Comparison of ENCODE assay signal across 8 cellular contexts in genomic region chr1:243850368-243851128, GRCh38. TPM values are rescaled to one million over a fixed set of nuclear protein-coding genes. Genes with fewer than 3 reads are reported as not detected.
DNase-seq lines count a peak whose midpoint lies in the region; ATAC-seq and TF ChIP-seq lines count a peak whose summit lies in the region.

No MANE protein-coding gene starts in this region.

- H3K4me3 Mint-ChIP-seq in naive thymus-derived CD8-positive, alpha-beta T cell: peak overlapping the region; percentile 86 to 96 (median 94)
- peak overlapping the region; percentile 88 for H3K4me3 Mint-ChIP-seq in stimulated activated memory B cell treated with anti-CD40 and anti-IgM and Interleukin-4, amounts not matched to agents 10 μg/mL and 1 μg/mL and 100 μg/mL, for 72 hours

- in situ Hi-C loops in Caki2 (cut with HindIII; ENCODE audit: low pct_unique_long_range_greater_than_20kb, low sequenced_read_pairs): no loop called here

- CTCF ChIA-PET in OCI-LY7 (lab: Charles Lee; ENCODE audit: unreplicated experiment): no interaction called here

- POLR2A ChIA-PET in OCI-LY7 (lab: Charles Lee): interaction anchor here (0.7 kb wide), 1 partner anchor 428 kb away, joined by 4 read pairs; no protein-coding TSS in a partner anchor
- POLR2A ChIA-PET in naive thymus-derived CD8-positive, alpha-beta T cell (lab: Charles Lee): interaction anchor here (0.6 to 4.1 kb wide), 3 partner anchors 12 to 1120 kb away, joined by 4 to 23 read pairs (median 11); no protein-coding TSS in a partner anchor

- H3K9me3 Mint-ChIP-seq in naive thymus-derived CD8-positive, alpha-beta T cell: no peaks in the 10 kb centered on the region
- H3K9me3 Mint-ChIP-seq in stimulated activated memory B cell treated with anti-CD40 and anti-IgM and Interleukin-4, amounts not matched to agents 10 μg/mL and 1 μg/mL and 100 μg/mL, for 72 hours: no peaks in the 10 kb centered on the region

- peak overlapping the region; percentile 84 to 98 (median 97) for H3K27ac Mint-ChIP-seq in naive thymus-derived CD8-positive, alpha-beta T cell
- H3K27ac Mint-ChIP-seq in stimulated activated memory B cell treated with anti-CD40 and anti-IgM and Interleukin-4, amounts not matched to agents 10 μg/mL and 1 μg/mL and 100 μg/mL, for 72 hours: peak overlapping the region; percentile 95

- intact Hi-C loops in OCI-LY7 (cut with micrococcal nuclease; ENCODE audit: unreplicated experiment): no loop called here

- peak overlapping the region; percentile 69 for H3K4me3 ChIP-seq in OCI-LY7 (ENCODE audit: low read depth, low read length, poor library complexity, severe bottlenecking)

- no peaks in the 10 kb centered on the region for H3K9me3 ChIP-seq in OCI-LY7 (ENCODE audit: low read length)

- ATAC-seq in naive thymus-derived CD8-positive, alpha-beta T cell: peak; percentile 64
- peak; percentile 83 for ATAC-seq in stimulated activated memory B cell treated with anti-CD40 and anti-IgM and Interleukin-4, amounts not matched to agents 10 μg/mL and 1 μg/mL and 100 μg/mL, for 72 hours

- H3K36me3 ChIP-seq in OCI-LY7 (ENCODE audit: insufficient read depth, low read length): no peaks in the 10 kb centered on the region

- H3K4me1 ChIP-seq in OCI-LY7 (ENCODE audit: insufficient read depth, low read length, poor library complexity, severe bottlenecking): no peaks in the 10 kb centered on the region

- H3K79me2 ChIP-seq in OCI-LY7 (ENCODE audit: insufficient read depth, low read depth, low read length): no peaks in the 10 kb centered on the region

- H3K27ac ChIP-seq in OCI-LY7 (ENCODE audit: low read depth, low read length, poor library complexity, severe bottlenecking): no peak overlapping the region

- peak overlapping the region; percentile 74; the same call in 1 of the 2 replicates for H2AFZ ChIP-seq in OCI-LY7 (ENCODE audit: low read length)

- H4K20me1 ChIP-seq in OCI-LY7 (ENCODE audit: insufficient read depth, low read length): no peaks in the 10 kb centered on the region

- peaks cover 7 to 40% (median 27%) of the 10 kb centered on the region in 4 donors for H3K4me1 Mint-ChIP-seq in naive thymus-derived CD8-positive, alpha-beta T cell
- peaks cover 28% of the 10 kb centered on the region for H3K4me1 Mint-ChIP-seq in stimulated activated memory B cell treated with anti-CD40 and anti-IgM and Interleukin-4, amounts not matched to agents 10 μg/mL and 1 μg/mL and 100 μg/mL, for 72 hours

- peak overlapping the region; percentile 81 for H3K4me2 ChIP-seq in OCI-LY7 (ENCODE audit: low read length)

- TF ChIP-seq CTCF in GM20000 (IDR thresholded peaks at IDR 0.05; ENCODE audit: extremely low read depth, missing control alignments) (no peak), OCI-LY7 (conservative IDR thresholded peaks at IDR 0.05; ENCODE audit: low read length) (no peak)

- DNase-seq in Caki2 (ENCODE audit: low read depth): peak; percentile 80
- peak; percentile 84 for DNase-seq in GM20000 (ENCODE audit: low spot score)
- DNase-seq in HS-27A (ENCODE audit: low read depth): peak; percentile 33
- DNase-seq in OCI-LY7 (ENCODE audit: low spot score): peak; percentile 30
- DNase-seq in activated T-helper 1 cell treated with anti-CD3 and anti-CD28 coated beads, Interleukin-2, amount 50 U/mL, for 16 hours (ENCODE audit: low read depth in 1 of 2, low spot score in 1 of 2): peak; percentile 63 to 82
- peak; percentile 84 for DNase-seq in fibroblast of gingiva (ENCODE audit: low read depth)
- peak; percentile 80 to 89 (median 82) for DNase-seq in naive thymus-derived CD8-positive, alpha-beta T cell

- no peaks in the 10 kb centered on the region for H3K9me2 ChIP-seq in OCI-LY7 (ENCODE audit: insufficient read depth, low read length)

- H3K27me3 Mint-ChIP-seq in naive thymus-derived CD8-positive, alpha-beta T cell: no peaks in the 10 kb centered on the region
- H3K27me3 Mint-ChIP-seq in stimulated activated memory B cell treated with anti-CD40 and anti-IgM and Interleukin-4, amounts not matched to agents 10 μg/mL and 1 μg/mL and 100 μg/mL, for 72 hours: no peaks in the 10 kb centered on the region

- BruUV-seq in OCI-LY7 (replicated peaks; lab: Mats Ljungman, UMichigan): no TSS peak

- no peaks in the 10 kb centered on the region for H3K36me3 Mint-ChIP-seq in naive thymus-derived CD8-positive, alpha-beta T cell
- H3K36me3 Mint-ChIP-seq in stimulated activated memory B cell treated with anti-CD40 and anti-IgM and Interleukin-4, amounts not matched to agents 10 μg/mL and 1 μg/mL and 100 μg/mL, for 72 hours: no peaks in the 10 kb centered on the region

RNA-seq across cellular contexts. Expression of gene AKT3, which starts 0.5 kb away (rescaled TPM):
- 22.9 and 31.3 TPM in 2 replicates for total RNA-seq in Caki2 (2014; rRNA removed; shearing (Covaris generic); ENCODE audit: low replicate concordance)
- total RNA-seq in OCI-LY7 (2014; rRNA removed; shearing (Covaris generic)): not detected in 2 replicates
- 0.07 and 0.29 TPM in 2 replicates for total RNA-seq in OCI-LY7 (2022)
- 10 to 100 TPM; 79.0 to 86.5 TPM for total RNA-seq in naive thymus-derived CD8-positive, alpha-beta T cell
- polyA plus RNA-seq in naive thymus-derived CD8-positive, alpha-beta T cell: 1 to 10 TPM; 1.7 to 4.6 (median 2.8) TPM

Comparison
In these comparisons a context has a peak if more than half of its experiments do, and no peak if none do; other contexts are left out.
1. DNase-seq: peak in every context shown above with its lines; median percentile 84 in GM20000; 84 in fibroblast of gingiva; 82 in naive thymus-derived CD8-positive, alpha-beta T cell; 80 in Caki2; 72 in activated T-helper 1 cell treated with anti-CD3 and anti-CD28 coated beads, Interleukin-2, amount 50 U/mL, for 16 hours; 33 in HS-27A; 30 in OCI-LY7.
2. RNA of gene AKT3, which starts 0.5 kb away (total RNA-seq): 79.0 to 86.5 TPM in naive thymus-derived CD8-positive, alpha-beta T cell and 22.9 to 31.3 TPM in Caki2; 0.07 to 0.29 TPM in OCI-LY7; every median in the first group is over 10 times any median in the second.